12 cellular contexts compared by ENCODE assay signal in genomic region chr6:52423971-52424381, GRCh38. TPM values are rescaled to one million over a fixed set of nuclear protein-coding genes. Genes with fewer than 3 reads are reported as not detected.
DNase-seq lines count a peak whose midpoint lies in the region; ATAC-seq, FAIRE-seq and TF ChIP-seq lines count a peak whose summit lies in the region.
"Had no signal": no experiment of that assay in that cellular context is flagged by ENCODE, and none has a peak within 500 bp of the region (broad histone marks: within the 10 kb centered on the region; RNA-seq: fewer than 3 reads in every experiment).

No MANE protein-coding gene starts in this region.

- no peak overlapping the region for H2BK15ac ChIP-seq in H1 (ENCODE audit: low read length)
- H2BK15ac ChIP-seq in mesendoderm (replicated peaks; ENCODE audit: low read depth) = peak overlapping the region; percentile 85

- peaks cover 0 to 4% (median 0%) of the 10 kb centered on the region in 4 experiments; a peak in 1 of 7 replicates for H3K4me1 ChIP-seq in H1 (replicated peaks in 1 of 4; ENCODE audit: control insufficient read depth in 3 of 4, insufficient read depth in 4 of 4, low read length in 3 of 4)
- peaks cover 2% of the 10 kb centered on the region for H3K4me1 ChIP-seq in mesendoderm (ENCODE audit: control insufficient read depth, low read depth, low read length)
- H3K4me1 ChIP-seq in adrenal gland (replicated peaks in 1 of 2) = peaks cover 7 to 12% of the 10 kb centered on the region in 2 donors
- H3K4me1 ChIP-seq: testis had no signal

- no peak for FAIRE-seq in H1 (lab: Jason Lieb, UNC)

- H4K8ac ChIP-seq in H1 (ENCODE audit: extremely low read depth, insufficient read depth, low read length) (no peak overlapping the region), mesendoderm (ENCODE audit: low read depth, low read length) (no peak overlapping the region)

- peaks cover 11% of the 10 kb centered on the region for H3K23me2 ChIP-seq in H1 (ENCODE audit: low read depth, low read length)

- TF ChIP-seq RAD21 in H1 (IDR thresholded peaks at IDR 0.05 in 1 of 2, conservative IDR thresholded peaks at IDR 0.05 in 1 of 2; ENCODE audit: low read depth in 2 of 2, low read length in 2 of 2) = no peak

- no peak for TF ChIP-seq POLR2A in H1 (IDR thresholded peaks at IDR 0.05; ENCODE audit: control extremely low read depth in 1 of 2, low read depth in 2 of 2, low read length in 2 of 2)
- no peak for TF ChIP-seq POLR2A in adrenal gland (IDR thresholded peaks at IDR 0.05)

- H3K36me3 ChIP-seq in H1 (ENCODE audit: control insufficient read depth in 2 of 4, insufficient read depth in 4 of 4, low read length in 3 of 4) (no peaks in the 10 kb centered on the region), mesendoderm (ENCODE audit: control insufficient read depth, insufficient read depth, low read length) (no peaks in the 10 kb centered on the region), adrenal gland (replicated peaks in 1 of 2) (no peaks in the 10 kb centered on the region)

- POLR2A ChIA-PET in H1 (lab: Charles Lee; ENCODE audit: partially characterized antibody) = no interaction called here

- H3K9me3 ChIP-seq in H1 (ENCODE audit: insufficient read depth in 2 of 2, low read depth in 1 of 2, low read length in 1 of 2) = no peaks in the 10 kb centered on the region
- H3K9me3 ChIP-seq in adrenal gland (replicated peaks in 1 of 3) = no peaks in the 10 kb centered on the region
- H3K9me3 ChIP-seq: testis had no signal

- no peak overlapping the region; the same call in 1 of the 2 replicates for H2BK5ac ChIP-seq in H1 (ENCODE audit: low read depth, low read length)
- H2BK5ac ChIP-seq in mesendoderm (ENCODE audit: low read length) = no peak overlapping the region

- H3K4me1 Mint-ChIP-seq in activated CD8-positive, alpha-beta memory T cell treated with anti-CD3 and anti-CD28 coated beads, Interleukin-2, amount 10 ng/mL, durations not matched to agents 7 days and 5 days = peaks cover 7% of the 10 kb centered on the region

- H2AK5ac ChIP-seq in H1 (ENCODE audit: low read depth, low read length) (no peak overlapping the region), mesendoderm (ENCODE audit: low read length) (no peak overlapping the region)

- no peak for ATAC-seq in HG03378 (IDR thresholded peaks at IDR 0.05; ENCODE audit: unreplicated experiment)
- no peak for ATAC-seq in activated CD8-positive, alpha-beta memory T cell treated with anti-CD3 and anti-CD28 coated beads, Interleukin-2, amount 10 ng/mL, durations not matched to agents 7 days and 5 days

- TF ChIP-seq EP300 in H1 (IDR thresholded peaks at IDR 0.05; ENCODE audit: borderline replicate concordance in 1 of 2, low read depth in 2 of 2, low read length in 2 of 2) = no peak

- H3K27me3 ChIP-seq in H1 (replicated peaks in 1 of 4; ENCODE audit: control insufficient read depth in 3 of 4, extremely low read depth in 1 of 4, insufficient read depth in 3 of 4, low read length in 3 of 4) = no peaks in the 10 kb centered on the region
- no peaks in the 10 kb centered on the region for H3K27me3 ChIP-seq in mesendoderm (ENCODE audit: insufficient read depth, low read length, poor library complexity)
- no peaks in the 10 kb centered on the region for H3K27me3 ChIP-seq in adrenal gland
- H3K27me3 ChIP-seq: testis had no signal

- H2BK120ac ChIP-seq in H1 (replicated peaks; ENCODE audit: low read depth, low read length) (no peak overlapping the region), mesendoderm (ENCODE audit: low read depth, low read length) (no peak overlapping the region)

- H4K5ac ChIP-seq in H1 (ENCODE audit: insufficient read length, low read depth, low read length) (no peak overlapping the region), mesendoderm (ENCODE audit: low read length) (no peak overlapping the region)

- no peaks in the 10 kb centered on the region for H3K9me3 Mint-ChIP-seq in activated CD8-positive, alpha-beta memory T cell treated with anti-CD3 and anti-CD28 coated beads, Interleukin-2, amount 10 ng/mL, durations not matched to agents 7 days and 5 days (ENCODE audit: low read depth)
- H3K9me3 Mint-ChIP-seq: activated naive CD4-positive, alpha-beta T cell treated with anti-CD3 and anti-CD28 coated beads, Interleukin-2, amount 50 U/mL, for 24 hours; T-helper 2 cell treated with Interferon-gamma antibody and Interleukin-4, amounts not matched to agents 5 μg/mL and 100 μg/mL, for 36 hours had no signal

- H3K4ac ChIP-seq in H1 (replicated peaks; ENCODE audit: insufficient read length, low read depth, low read length) (no peak overlapping the region), mesendoderm (ENCODE audit: low read depth, low read length) (peak overlapping the region; percentile 55)

- H3K79me1 ChIP-seq in H1 (ENCODE audit: low read depth, low read length) (no peaks in the 10 kb centered on the region), mesendoderm (ENCODE audit: low read length) (no peaks in the 10 kb centered on the region)

- H3K4me3 Mint-ChIP-seq in activated CD8-positive, alpha-beta memory T cell treated with anti-CD3 and anti-CD28 coated beads, Interleukin-2, amount 10 ng/mL, durations not matched to agents 7 days and 5 days = no peak overlapping the region
- H3K4me3 Mint-ChIP-seq: activated naive CD4-positive, alpha-beta T cell treated with anti-CD3 and anti-CD28 coated beads, Interleukin-2, amount 50 U/mL, for 24 hours; T-helper 2 cell treated with Interferon-gamma antibody and Interleukin-4, amounts not matched to agents 5 μg/mL and 100 μg/mL, for 36 hours had no signal

- H3K36me3 Mint-ChIP-seq in activated CD8-positive, alpha-beta memory T cell treated with anti-CD3 and anti-CD28 coated beads, Interleukin-2, amount 10 ng/mL, durations not matched to agents 7 days and 5 days = no peaks in the 10 kb centered on the region
- H3K36me3 Mint-ChIP-seq: activated naive CD4-positive, alpha-beta T cell treated with anti-CD3 and anti-CD28 coated beads, Interleukin-2, amount 50 U/mL, for 24 hours had no signal

- H3K79me2 ChIP-seq in H1 (ENCODE audit: control insufficient read depth in 1 of 2, insufficient read depth in 2 of 2, low read length in 2 of 2) (no peaks in the 10 kb centered on the region), mesendoderm (ENCODE audit: control insufficient read depth, insufficient read depth, low read length) (no peaks in the 10 kb centered on the region)

- no peak overlapping the region for H3K27ac Mint-ChIP-seq in activated CD8-positive, alpha-beta memory T cell treated with anti-CD3 and anti-CD28 coated beads, Interleukin-2, amount 10 ng/mL, durations not matched to agents 7 days and 5 days
- H3K27ac Mint-ChIP-seq: activated naive CD4-positive, alpha-beta T cell treated with anti-CD3 and anti-CD28 coated beads, Interleukin-2, amount 50 U/mL, for 24 hours; T-helper 2 cell treated with Interferon-gamma antibody and Interleukin-4, amounts not matched to agents 5 μg/mL and 100 μg/mL, for 36 hours had no signal

- H3K18ac ChIP-seq in H1 (ENCODE audit: extremely low read depth, low read length) (no peak overlapping the region), mesendoderm (ENCODE audit: low read length) (peak overlapping the region; percentile 60)

- DNase-seq in AG08396 (ENCODE audit: low spot score) (peak; percentile 75), LoVo (ENCODE audit: low spot score) (peak; percentile 10), H1 (ENCODE audit: low read depth in 1 of 2, low spot score in 2 of 2) (no peak), mesendoderm (peak; percentile 90), adrenal gland (no peak), NCI-H446 (lab: John Stamatoyannopoulos, UW) (no peak)
- DNase-seq in activated CD8-positive, alpha-beta memory T cell treated with anti-CD3 and anti-CD28 coated beads, Interleukin-2, amount 10 ng/mL, durations not matched to agents 7 days and 5 days = no peak
- DNase-seq: NCI-H187, testis had no signal

- H3K27ac ChIP-seq in H1 (ENCODE audit: low read depth, low read length) = no peak overlapping the region
- no peak overlapping the region for H3K27ac ChIP-seq in mesendoderm (ENCODE audit: low read depth, low read length)
- peak overlapping the region in 2 of 5 donors; percentile 26 to 33 for H3K27ac ChIP-seq in adrenal gland
- H3K27ac ChIP-seq: testis had no signal

- no peaks in the 10 kb centered on the region for H4K20me1 ChIP-seq in H1 (replicated peaks in 1 of 2; ENCODE audit: control insufficient read depth in 1 of 2, insufficient read depth in 2 of 2, low read length in 2 of 2)

- H3K27me3 Mint-ChIP-seq in activated CD8-positive, alpha-beta memory T cell treated with anti-CD3 and anti-CD28 coated beads, Interleukin-2, amount 10 ng/mL, durations not matched to agents 7 days and 5 days = no peaks in the 10 kb centered on the region
- H3K27me3 Mint-ChIP-seq: activated naive CD4-positive, alpha-beta T cell treated with anti-CD3 and anti-CD28 coated beads, Interleukin-2, amount 50 U/mL, for 24 hours had no signal

- H3K4me3 ChIP-seq in H1 (ENCODE audit: extremely low read depth in 1 of 4, insufficient read depth in 2 of 4, low read depth in 3 of 4, low read length in 4 of 4) (no peak overlapping the region), mesendoderm (ENCODE audit: low read length) (no peak overlapping the region), adrenal gland (no peak overlapping the region)
- H3K4me3 ChIP-seq: testis had no signal

- H4K91ac ChIP-seq in H1 (replicated peaks; ENCODE audit: insufficient read length, low read length) = no peak overlapping the region

- intact Hi-C loops in adrenal gland (cut with DNase I) = loop anchor here (10.0 kb wide), 2 partner anchors 81 to 151 kb away; partner anchors contain the start of gene TRAM2 (in 1 of the 2)

- no peak overlapping the region for H2BK12ac ChIP-seq in H1 (ENCODE audit: low read depth, low read length)

- H3K23ac ChIP-seq in H1 (ENCODE audit: insufficient read length) = no peak overlapping the region
- H3K23ac ChIP-seq in mesendoderm (ENCODE audit: low read length) = no peak overlapping the region

- H2BK20ac ChIP-seq in H1 (ENCODE audit: low read length) = 0 out of 2 replicates have a peak overlapping the region, but pooled peaks have one; percentile 37

- CTCF ChIA-PET in H1 (lab: Charles Lee; ENCODE audit: partially characterized antibody) = interaction anchor here (1.1 to 1.7 kb wide), 4 partner anchors 9 to 151 kb away, joined by 3 to 5 read pairs (median 3); no protein-coding TSS in a partner anchor
- CTCF ChIA-PET in activated CD8-positive, alpha-beta memory T cell treated with anti-CD3 and anti-CD28 coated beads, Interleukin-2, amount 10 ng/mL, durations not matched to agents 7 days and 5 days (lab: Charles Lee) = no interaction called here

- no peak overlapping the region for H3K4me2 ChIP-seq in H1 (ENCODE audit: insufficient read depth in 1 of 2, low read depth in 2 of 2, low read length in 2 of 2)
- H3K4me2 ChIP-seq in mesendoderm (ENCODE audit: low read length) = no peak overlapping the region

- 89% methylated on average over 8 of the region's 8 CpGs; no CpG with 5 or more reads in 1 of the 2 experiments for WGBS in H1 (ENCODE audit: extremely low coverage in 1 of 2, insufficient coverage in 1 of 2, insufficient read length in 1 of 2, insufficient replicate concordance in 2 of 2, low coverage in 1 of 2, low lambda C conversion rate in 2 of 2, missing lambda C conversion rate in 1 of 2), 2 experiments
- no CpG with 5 or more reads among the region's 8 CpGs for WGBS in mesendoderm (ENCODE audit: extremely low coverage, insufficient coverage, low lambda C conversion rate)
- WGBS in adrenal gland, 4 donors = 89 to 95% (median 91%) methylated on average over 8 of the region's 8 CpGs

- TF ChIP-seq CTCF in H1 (IDR thresholded peaks at IDR 0.05; ENCODE audit: control extremely low read depth in 1 of 3, insufficient read depth in 1 of 3, low read depth in 1 of 3, low read length in 3 of 3) = no peak
- no peak for TF ChIP-seq CTCF in adrenal gland (IDR thresholded peaks at IDR 0.05)

- no peak overlapping the region for H3K14ac ChIP-seq in H1 (ENCODE audit: insufficient read length)

- H2AFZ ChIP-seq in H1 (ENCODE audit: low read length) = no peak overlapping the region

- H3K9ac ChIP-seq in H1 (replicated peaks in 1 of 4; ENCODE audit: extremely low read depth in 1 of 4, low read depth in 3 of 4, low read length in 3 of 4) (no peak overlapping the region), mesendoderm (ENCODE audit: low read length) (no peak overlapping the region)

- H3K56ac ChIP-seq in H1 (replicated peaks; ENCODE audit: insufficient read length, low read depth, low read length) (no peak overlapping the region), mesendoderm (ENCODE audit: low read length) (no peak overlapping the region)

RNA-seq across cellular contexts. Expression of gene EFHC1, which starts 3.8 kb away (rescaled TPM):
- total RNA-seq in H1 (2021; fragmentation: NEBNext Ultra II Directional; extraction: Animal tissue kit (Norgen Biotek cat#: 25700)) = 14.7 and 16.4 TPM in 2 replicates
- polyA plus RNA-seq in H1 (2011; rRNA removed) (10.5 and 12.3 TPM in 2 replicates), adrenal gland (10 to 100 TPM; 12.7 to 41.7 (median 38.9) TPM)
- polyA plus RNA-seq in H1 (2011; cell fraction: cytosol; rRNA removed) = 19.7 TPM
- 38.5 TPM for polyA plus RNA-seq in H1 (2011; cell fraction: nucleus; rRNA removed)
- 15.0 to 25.1 TPM (median 18.8 TPM) in 4 replicates for polyA plus RNA-seq in H1 (2012, experiment 1 of 2)
- polyA plus RNA-seq in H1 (2012, experiment 2 of 2) = 1.2 TPM
- 12.9 TPM for polyA plus RNA-seq in H1 (2013, experiment 1 of 2)
- polyA plus RNA-seq in H1 (2013, experiment 2 of 2) = 10.6 TPM
- polyA minus RNA-seq in H1 (2011; rRNA and poly(A)+ RNA removed) = 17.6 and 26.1 TPM in 2 replicates
- polyA minus RNA-seq in H1 (2011; cell fraction: cytosol; rRNA and poly(A)+ RNA removed) = 8.2 TPM
- polyA minus RNA-seq in H1 (2011; cell fraction: nucleus; rRNA and poly(A)+ RNA removed) = 36.1 TPM
- polyA plus RNA-seq in mesendoderm (2013, experiment 1 of 2) = 7.6 TPM
- polyA plus RNA-seq in mesendoderm (2013, experiment 2 of 2) = 7.2 TPM
- total RNA-seq in adrenal gland = 10 to 100 TPM in 5 of 8 donors, 1 to 10 TPM in 3; 4.0 to 43.3 (median 14.0) TPM
- total RNA-seq in activated CD8-positive, alpha-beta memory T cell treated with anti-CD3 and anti-CD28 coated beads, Interleukin-2, amount 10 ng/mL, durations not matched to agents 7 days and 5 days = 1 to 10 TPM; 1.7 to 2.1 TPM

Comparison
In these comparisons a context has a peak if more than half of its experiments do, and no peak if none do; other contexts are left out.
1. DNase-seq: peak in AG08396 (single experiment), LoVo (single experiment) and mesendoderm (single experiment); none in H1 (0 of 2), adrenal gland (0 of 7), NCI-H446 (0 of 2) and activated CD8-positive, alpha-beta memory T cell treated with anti-CD3 and anti-CD28 coated beads, Interleukin-2, amount 10 ng/mL, durations not matched to agents 7 days and 5 days (single experiment).